In genomic region chr16:62963846-62964245, GRCh38 we compare ENCODE assay signal across 14 cellular contexts.
DNase-seq lines count a peak whose midpoint lies in the region; ATAC-seq and TF ChIP-seq lines count a peak whose summit lies in the region.
"Had no signal": no experiment of that assay in that cellular context is flagged by ENCODE, and none has a peak within 500 bp of the region (broad histone marks: within the 10 kb centered on the region; RNA-seq: fewer than 3 reads in every experiment).

No MANE protein-coding gene starts in this region.

- TF ChIP-seq POLR2A in erythroblast (IDR thresholded peaks at IDR 0.05; ENCODE audit: low read length) = no peak

- peak; percentile 43 for ATAC-seq in HG02610 (IDR thresholded peaks at IDR 0.05; ENCODE audit: unreplicated experiment)

- no peak for TF ChIP-seq CTCF in GM13977 (IDR thresholded peaks at IDR 0.05; ENCODE audit: extremely low read depth, insufficient read depth, missing control alignments)

- peak; percentile 5 for DNase-seq in GM13977 (ENCODE audit: low spot score)
- peak; percentile 86 for DNase-seq in NCI-H526 treated with DMSO at 0.1 percent for 48 hours (lab: John Stamatoyannopoulos, UW)
- DNase-seq in erythroblast (lab: John Stamatoyannopoulos, UW) = peak; percentile 0 to 19
- DNase-seq in activated CD4-positive, alpha-beta T cell treated with anti-CD3 and anti-CD28 coated beads for 1 hour = no peak
- no peak for DNase-seq in NCI-H2227 treated with DMSO at 0.1 percent for 48 hours (lab: John Stamatoyannopoulos, UW)
- no peak for DNase-seq in GDM1 (lab: John Stamatoyannopoulos, UW)
- DNase-seq: BE2C; CD4-positive, alpha-beta memory T cell; DMS79; GOT3; H9; IMR-90; KBM-7 had no signal

- in situ Hi-C loops in GM13977 (cut with MboI; ENCODE audit: low pct_unique_long_range_greater_than_20kb, low sequenced_read_pairs, unreplicated experiment) = no loop called here

Comparison
In these comparisons a context has a peak if more than half of its experiments do, and no peak if none do; other contexts are left out.
1. DNase-seq: peak in GM13977 (single experiment), NCI-H526 treated with DMSO at 0.1 percent for 48 hours (single experiment) and erythroblast (2 of 2); none in activated CD4-positive, alpha-beta T cell treated with anti-CD3 and anti-CD28 coated beads for 1 hour (single experiment), NCI-H2227 treated with DMSO at 0.1 percent for 48 hours (single experiment) and GDM1 (single experiment).